ENCODE assay signal across 1 cellular context in genomic region chr11:116932182-116932581, GRCh38.
TF ChIP-seq lines count a peak whose summit lies in the region.

No MANE protein-coding gene starts in this region.

TF ChIP-seq in HepG2, 621 proteins besides CTCF, POLR2A, EP300 and RAD21 (continued from another document):
- no peak for TF ChIP-seq ATF4 (CRISPR knock-in tag; IDR thresholded peaks at IDR 0.05)
- no peak for TF ChIP-seq SMAD9 (CRISPR knock-in tag; IDR thresholded peaks at IDR 0.05)
- TF ChIP-seq TBL1XR1 (IDR thresholded peaks at IDR 0.05; ENCODE audit: borderline replicate concordance, low read length, partially characterized antibody), result no peak
- TF ChIP-seq ZNF441 (CRISPR knock-in tag; IDR thresholded peaks at IDR 0.05; ENCODE audit: borderline replicate concordance), result no peak
